In genomic region chr2:108169982-108170625, GRCh38 we compare ENCODE assay signal across 8 cellular contexts.
DNase-seq lines count a peak whose midpoint lies in the region; ATAC-seq and TF ChIP-seq lines count a peak whose summit lies in the region.

No MANE protein-coding gene starts in this region.

- H3K4me2 ChIP-seq in OCI-LY3 (ENCODE audit: low read length) = 0 out of 2 replicates have a peak overlapping the region, but pooled peaks have one; percentile 9

- H2AFZ ChIP-seq in OCI-LY3 (ENCODE audit: low read depth, low read length) = no peak overlapping the region

- TF ChIP-seq EP300 in upper lobe of left lung (IDR thresholded peaks at IDR 0.05) = no peak

- no peak overlapping the region for H3K27ac ChIP-seq in cardiac muscle cell
- no peak overlapping the region for H3K27ac ChIP-seq in OCI-LY3 (ENCODE audit: low read length)
- H3K27ac ChIP-seq in upper lobe of left lung = no peak overlapping the region

- TF ChIP-seq CTCF in cardiac muscle cell (IDR thresholded peaks at IDR 0.05; ENCODE audit: low read depth, low read length) (peak; percentile 47), OCI-LY3 (IDR thresholded peaks at IDR 0.05; ENCODE audit: low read depth, low read length) (peak; percentile 57), fibroblast of mammary gland (conservative IDR thresholded peaks at IDR 0.05; ENCODE audit: control insufficient read depth, insufficient read depth, low read depth, low read length) (peak; percentile 58), upper lobe of left lung (IDR thresholded peaks at IDR 0.05) (peak in 4 of 6 experiments; percentile 9 to 28 (median 26))

- H3K36me3 ChIP-seq in cardiac muscle cell (no peaks in the 10 kb centered on the region), OCI-LY3 (replicated peaks; ENCODE audit: low read depth, low read length) (no peaks in the 10 kb centered on the region), upper lobe of left lung (no peaks in the 10 kb centered on the region)

- no peak overlapping the region for H3K9ac ChIP-seq in OCI-LY3 (ENCODE audit: low read length)

- intact Hi-C loops in Right ventricle myocardium superior (cut with DNase I) = no loop called here

- H3K4me1 ChIP-seq in cardiac muscle cell (ENCODE audit: low read depth) (no peaks in the 10 kb centered on the region), OCI-LY3 (ENCODE audit: low read length) (no peaks in the 10 kb centered on the region), upper lobe of left lung (no peaks in the 10 kb centered on the region)

- H3K4me3 ChIP-seq in cardiac muscle cell = no peak overlapping the region
- H3K4me3 ChIP-seq in OCI-LY3 (ENCODE audit: low read length) = no peak overlapping the region
- H3K4me3 ChIP-seq in fibroblast of mammary gland (ENCODE audit: control insufficient read depth, low read depth, low read length) = no peak overlapping the region
- H3K4me3 ChIP-seq in upper lobe of left lung = no peak overlapping the region

- H3K9me3 ChIP-seq in cardiac muscle cell (ENCODE audit: low read depth) (no peaks in the 10 kb centered on the region), OCI-LY3 (ENCODE audit: insufficient read depth, low read length) (no peaks in the 10 kb centered on the region), upper lobe of left lung (no peaks in the 10 kb centered on the region)

- H4K20me1 ChIP-seq in OCI-LY3 (ENCODE audit: insufficient read depth, low read length) = no peaks in the 10 kb centered on the region

- WGBS in upper lobe of left lung, 2 donors = 36% methylated on average over 3 of the region's 3 CpGs

- no peak for TF ChIP-seq POLR2A in upper lobe of left lung (IDR thresholded peaks at IDR 0.05)

- H3K27me3 ChIP-seq in cardiac muscle cell = no peaks in the 10 kb centered on the region
- no peaks in the 10 kb centered on the region for H3K27me3 ChIP-seq in OCI-LY3 (ENCODE audit: low read depth, low read length)
- H3K27me3 ChIP-seq in upper lobe of left lung = no peaks in the 10 kb centered on the region

- no peak for ATAC-seq in Right ventricle myocardium superior (ENCODE audit: poor library complexity)
- ATAC-seq in upper lobe of left lung (ENCODE audit: low FRiP score in 2 of 2) = no peak
- ATAC-seq in GM21381 (IDR thresholded peaks at IDR 0.05; ENCODE audit: unreplicated experiment) = no peak

- DNase-seq in cardiac muscle cell (ENCODE audit: low read depth in 1 of 2, low spot score in 1 of 2) = peak; percentile 34 to 40
- DNase-seq in Right ventricle myocardium superior = no peak
- peak; percentile 41 for DNase-seq in fibroblast of mammary gland (ENCODE audit: low read depth)
- no peak for DNase-seq in upper lobe of left lung
- DNase-seq in NCI-H1436 (lab: John Stamatoyannopoulos, UW) = no peak
- DNase-seq in middle frontal gyrus (ENCODE audit: extremely low spot score, low spot score) = no peak

- H3K79me2 ChIP-seq in OCI-LY3 (ENCODE audit: low read length) = no peaks in the 10 kb centered on the region

Comparison
In these comparisons a context has a peak if more than half of its experiments do, and no peak if none do; other contexts are left out.
1. DNase-seq: peak in cardiac muscle cell (2 of 2) and fibroblast of mammary gland (single experiment); none in Right ventricle myocardium superior (single experiment), upper lobe of left lung (0 of 2), NCI-H1436 (single experiment) and middle frontal gyrus (single experiment).
2. Peak in every context shown above with its lines, with median percentiles within 50 percentile points of each other: CTCF ChIP-seq.